In the genomic region with DNA sequence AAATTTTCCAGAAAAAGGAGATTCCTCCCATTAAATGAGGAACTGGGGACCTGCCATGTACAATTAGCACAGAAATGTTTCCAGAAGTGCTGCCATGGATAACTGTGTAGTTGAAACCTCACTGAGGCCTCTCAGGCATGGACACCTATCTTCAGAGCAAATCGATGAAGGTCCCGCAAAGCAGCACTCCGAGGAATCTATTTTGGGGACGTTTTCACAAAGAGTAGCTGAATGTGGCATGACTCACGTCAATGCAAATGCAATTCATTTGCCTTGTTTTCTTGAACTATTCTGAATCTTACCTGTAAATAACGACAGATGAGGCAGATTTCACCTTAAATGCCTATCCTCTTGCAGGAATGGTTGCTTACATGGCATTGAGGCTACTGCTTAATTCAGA, we compare ENCODE assay signal across 21 cellular contexts.
DNase-seq lines count a peak whose midpoint lies in the region; ATAC-seq and TF ChIP-seq lines count a peak whose summit lies in the region.
"Had no signal": no experiment of that assay in that cellular context is flagged by ENCODE, and none has a peak within 500 bp of the region (broad histone marks: within the 10 kb centered on the region; RNA-seq: fewer than 3 reads in every experiment).

No MANE protein-coding gene starts in this region.

- no peak for TF ChIP-seq RAD21 in liver (IDR thresholded peaks at IDR 0.05)

- H2AFZ ChIP-seq in MM.1S (ENCODE audit: low read length) (no peak overlapping the region), SU-DHL-6 (ENCODE audit: low read depth, low read length, severe bottlenecking) (no peak overlapping the region)

- H3K9ac ChIP-seq in liver (ENCODE audit: low read depth in 1 of 2, low read length in 2 of 2) = no peak overlapping the region
- no peak overlapping the region for H3K9ac ChIP-seq in MM.1S (ENCODE audit: low read length)
- H3K9ac ChIP-seq in SU-DHL-6 (ENCODE audit: low read length) = no peak overlapping the region; the same call in 1 of the 2 replicates
- H3K9ac ChIP-seq: BLaER1 had no signal

- H3K27ac ChIP-seq in liver (ENCODE audit: low read depth in 1 of 2, low read length in 2 of 2) = peak overlapping the region; percentile 61 to 86
- H3K27ac ChIP-seq in right lobe of liver = peak overlapping the region in 1 of 3 donors; percentile 84
- peak overlapping the region; percentile 93; the same call in 1 of the 2 replicates for H3K27ac ChIP-seq in MM.1S (ENCODE audit: low read length)
- peak overlapping the region; percentile 75 for H3K27ac ChIP-seq in SU-DHL-6 (ENCODE audit: low read depth, low read length)
- H3K27ac ChIP-seq in caudate nucleus (ENCODE audit: low read depth, low read length) = no peak overlapping the region
- H3K27ac ChIP-seq: 22Rv1, A549, BLaER1 had no signal

- no peak for TF ChIP-seq POLR2A in right lobe of liver (IDR thresholded peaks at IDR 0.05)

- H3K4me1 ChIP-seq in liver (ENCODE audit: control insufficient read depth in 4 of 4, insufficient read depth in 4 of 4, low read length in 3 of 4) = peaks cover 7 to 27% (median 19%) of the 10 kb centered on the region in 4 donors
- H3K4me1 ChIP-seq in right lobe of liver = peaks cover 0 to 41% (median 7%) of the 10 kb centered on the region in 4 donors
- H3K4me1 ChIP-seq in MM.1S (ENCODE audit: low read length) = peaks cover 24% of the 10 kb centered on the region
- H3K4me1 ChIP-seq: A549, BLaER1 had no signal

- H3K9me2 ChIP-seq in MM.1S (replicated peaks; ENCODE audit: insufficient read depth, low read length) (no peaks in the 10 kb centered on the region), SU-DHL-6 (replicated peaks; ENCODE audit: insufficient read depth, low read length) (no peaks in the 10 kb centered on the region)

- H3K79me2 ChIP-seq in MM.1S (ENCODE audit: low read length) (no peaks in the 10 kb centered on the region), SU-DHL-6 (ENCODE audit: insufficient read depth, low read length) (peaks cover 27% of the 10 kb centered on the region; the same call in 1 of the 2 replicates)

- intact Hi-C loops in right lobe of liver (cut with DNase I) = no loop called here

- no peak for TF ChIP-seq CTCF in liver (IDR thresholded peaks at IDR 0.05; ENCODE audit: low read depth, low read length, missing input control)
- no peak for TF ChIP-seq CTCF in right lobe of liver (IDR thresholded peaks at IDR 0.05)
- TF ChIP-seq CTCF in MM.1S (IDR thresholded peaks at IDR 0.05; ENCODE audit: low read length) = no peak
- TF ChIP-seq CTCF in SU-DHL-6 (IDR thresholded peaks at IDR 0.05; ENCODE audit: insufficient read depth, low read length, poor library complexity, severe bottlenecking) = no peak

- H3K4me3 ChIP-seq in liver (ENCODE audit: low read depth in 1 of 3, low read length in 3 of 3) (no peak overlapping the region), right lobe of liver (no peak overlapping the region), MM.1S (ENCODE audit: low read length) (no peak overlapping the region), SU-DHL-6 (ENCODE audit: insufficient read depth, low read length, poor library complexity, severe bottlenecking) (no peak overlapping the region)
- H3K4me3 ChIP-seq: A549, BLaER1, K562 had no signal

- DNase-seq in right lobe of liver (no peak), MM.1S (no peak), caudate nucleus (lab: John Stamatoyannopoulos, UW) (no peak)
- DNase-seq in stimulated activated naive CD8-positive, alpha-beta T cell treated with anti-CD3 and anti-CD28 coated beads, Interleukin-15, Interleukin-2, amounts not matched to agents 100 U/mL and 50 U/mL, for 24 hours = no peak
- DNase-seq: AML-193; CD4-positive, alpha-beta memory T cell; DMS153; DMS79 treated with DMSO at 0.1 percent for 48 hours; EL; GOT3; H7; HFFc6; IMR-90 had no signal

- H3F3A ChIP-seq in MM.1S (ENCODE audit: insufficient read depth, low read length) (peaks cover 16% of the 10 kb centered on the region), SU-DHL-6 (ENCODE audit: insufficient read depth) (peaks cover 11% of the 10 kb centered on the region)

- H3K36me3 ChIP-seq in liver (ENCODE audit: control insufficient read depth in 4 of 4, insufficient read depth in 3 of 4, low read depth in 1 of 4, low read length in 3 of 4) (peaks cover 0 to 9% (median 2%) of the 10 kb centered on the region in 4 donors), right lobe of liver (peaks cover 0 to 3% (median 0%) of the 10 kb centered on the region in 4 donors), MM.1S (replicated peaks; ENCODE audit: insufficient read depth, low read length) (no peaks in the 10 kb centered on the region), SU-DHL-6 (ENCODE audit: low read length) (no peaks in the 10 kb centered on the region)

- ATAC-seq in right lobe of liver = no peak
- no peak for ATAC-seq in GM21381 (IDR thresholded peaks at IDR 0.05; ENCODE audit: unreplicated experiment)
- no peak for ATAC-seq in stimulated activated naive CD8-positive, alpha-beta T cell treated with anti-CD3 and anti-CD28 coated beads, Interleukin-15, Interleukin-2, amounts not matched to agents 100 U/mL and 50 U/mL, for 24 hours
- ATAC-seq: A549, HCT116, K562 had no signal

- H3K4me2 ChIP-seq in MM.1S (ENCODE audit: low read depth, low read length) = peak overlapping the region; percentile 33; the same call in 1 of the 2 replicates
- peak overlapping the region; percentile 63 for H3K4me2 ChIP-seq in SU-DHL-6 (ENCODE audit: low read depth, low read length, poor library complexity, severe bottlenecking)
- H3K4me2 ChIP-seq: A549, BLaER1 had no signal

- H3K27me3 ChIP-seq in liver (ENCODE audit: control insufficient read depth in 4 of 4, insufficient read depth in 4 of 4, low read length in 3 of 4) (no peaks in the 10 kb centered on the region), right lobe of liver (no peaks in the 10 kb centered on the region), MM.1S (replicated peaks; ENCODE audit: insufficient read depth, low read length) (no peaks in the 10 kb centered on the region), SU-DHL-6 (ENCODE audit: low read length) (no peaks in the 10 kb centered on the region)
- H3K27me3 ChIP-seq: BLaER1 had no signal

- H4K20me1 ChIP-seq in MM.1S (ENCODE audit: insufficient read depth, low read length) = no peaks in the 10 kb centered on the region
- H4K20me1 ChIP-seq in SU-DHL-6 (ENCODE audit: low read depth, low read length) = no peaks in the 10 kb centered on the region
- H4K20me1 ChIP-seq: BLaER1 had no signal

- H3K9me3 ChIP-seq in liver (ENCODE audit: control insufficient read depth in 4 of 4, low read length in 3 of 4) (no peaks in the 10 kb centered on the region), right lobe of liver (no peaks in the 10 kb centered on the region), MM.1S (replicated peaks; ENCODE audit: insufficient read depth, low read length) (no peaks in the 10 kb centered on the region), SU-DHL-6 (ENCODE audit: insufficient read depth, low read length) (no peaks in the 10 kb centered on the region)
- H3K9me3 ChIP-seq: A549 had no signal

- WGBS in liver = 83% methylated on average over 6 of the region's 6 CpGs
- 82% methylated on average over 5 of the region's 6 CpGs for WGBS in right lobe of liver (ENCODE audit: insufficient coverage, low coverage, low lambda C conversion rate, missing lambda C conversion rate)

TF ChIP-seq in liver, 16 proteins besides CTCF, POLR2A, EP300 and RAD21 (continues in another document):
- TF ChIP-seq HNF4G (IDR thresholded peaks at IDR 0.05) = no peak
- TF ChIP-seq EGR1 (IDR thresholded peaks at IDR 0.05; ENCODE audit: low read depth in 2 of 2) = no peak
- TF ChIP-seq GABPA (IDR thresholded peaks at IDR 0.05 in 1 of 2, conservative IDR thresholded peaks at IDR 0.05 in 1 of 2) = no peak
- no peak for TF ChIP-seq MAX (IDR thresholded peaks at IDR 0.05)
- TF ChIP-seq FOXA1 (IDR thresholded peaks at IDR 0.05) = no peak
- no peak for TF ChIP-seq SP1 (IDR thresholded peaks at IDR 0.05)
- TF ChIP-seq JUND (IDR thresholded peaks at IDR 0.05) = no peak
- no peak for TF ChIP-seq ZBTB33 (IDR thresholded peaks at IDR 0.05)
- TF ChIP-seq, protein P1, sequence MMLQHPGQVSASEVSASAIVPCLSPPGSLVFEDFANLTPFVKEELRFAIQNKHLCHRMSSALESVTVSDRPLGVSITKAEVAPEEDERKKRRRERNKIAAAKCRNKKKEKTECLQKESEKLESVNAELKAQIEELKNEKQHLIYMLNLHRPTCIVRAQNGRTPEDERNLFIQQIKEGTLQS (IDR thresholded peaks at IDR 0.05) = no peak
- TF ChIP-seq RXRA (IDR thresholded peaks at IDR 0.05) = no peak
- no peak for TF ChIP-seq NR2F2 (IDR thresholded peaks at IDR 0.05)
- TF ChIP-seq HNF4A (conservative IDR thresholded peaks at IDR 0.05) = no peak
- no peak for TF ChIP-seq FOXA2 (IDR thresholded peaks at IDR 0.05)
